Comparison of ENCODE assay signal across 17 cellular contexts in genomic region chr13:32390484-32390883, GRCh38.
"Had no signal": no experiment of that assay in that cellular context is flagged by ENCODE, and none has a peak within 500 bp of the region (broad histone marks: within the 10 kb centered on the region; RNA-seq: fewer than 3 reads in every experiment).

No MANE protein-coding gene starts in this region.

- H3K27ac ChIP-seq: brain microvascular endothelial cell, ovary, right lobe of liver, suprapubic skin, WERI-Rb-1 had no signal

- H3K4me3 ChIP-seq: ovary, right lobe of liver, smooth muscle cell, suprapubic skin had no signal

- H3K27me3 ChIP-seq: brain microvascular endothelial cell, ovary, right lobe of liver, suprapubic skin had no signal

- H3K4me3 Mint-ChIP-seq: activated T-cell treated with anti-CD3 and anti-CD28 coated beads, Interleukin-2, amount 50 U/mL, for 24 hours; T-helper 17 cell had no signal

- H3K36me3 ChIP-seq: brain microvascular endothelial cell, ovary, right lobe of liver, suprapubic skin had no signal

- H3K27ac Mint-ChIP-seq: activated naive CD4-positive, alpha-beta T cell treated with anti-CD3 and anti-CD28 coated beads, Interleukin-2, amount 50 U/mL, for 72 hours; T-helper 17 cell had no signal

- DNase-seq: activated CD4-positive, alpha-beta T cell treated with anti-CD3 and anti-CD28 coated beads for 48 hours; activated T-cell treated with anti-CD3 and anti-CD28 coated beads, Interleukin-2, amount 50 U/mL, for 24 hours; anterior cingulate cortex; brain microvascular endothelial cell; cerebellar nuclear complex; effector CD8-positive, alpha-beta T cell; foreskin melanocyte; ovary; right lobe of liver; stimulated activated CD4-positive, alpha-beta T cell treated with anti-CD3 and anti-CD28 coated beads, Interleukin-4, amount 100 ng/mL, for 4 hours; stimulated activated CD8-positive, alpha-beta memory T cell treated with anti-CD3 and anti-CD28 coated beads, Interleukin-4, amount 100 ng/mL, for 48 hours; stimulated activated naive CD8-positive, alpha-beta T cell treated with anti-CD3 and anti-CD28 coated beads, Interleukin-15, Interleukin-2, amounts not matched to agents 100 U/mL and 50 U/mL, for 24 hours; T-helper 17 cell; WERI-Rb-1 had no signal

- H3K27me3 Mint-ChIP-seq: activated T-cell treated with anti-CD3 and anti-CD28 coated beads, Interleukin-2, amount 50 U/mL, for 24 hours; T-helper 17 cell had no signal

- H3K4me1 ChIP-seq: right lobe of liver, suprapubic skin had no signal

- H3K4me2 ChIP-seq: smooth muscle cell had no signal

- H3K9me3 Mint-ChIP-seq: activated naive CD4-positive, alpha-beta T cell treated with anti-CD3 and anti-CD28 coated beads, Interleukin-2, amount 50 U/mL, for 72 hours; activated T-cell treated with anti-CD3 and anti-CD28 coated beads, Interleukin-2, amount 50 U/mL, for 24 hours had no signal

- ATAC-seq: activated naive CD4-positive, alpha-beta T cell treated with anti-CD3 and anti-CD28 coated beads, Interleukin-2, amount 50 U/mL, for 72 hours; right lobe of liver; T-helper 17 cell had no signal
